Comparison of ENCODE assay signal across 8 cellular contexts in genomic region chr5:50969207-50970145, GRCh38.
DNase-seq lines count a peak whose midpoint lies in the region; ATAC-seq and TF ChIP-seq lines count a peak whose summit lies in the region.

No MANE protein-coding gene starts in this region.

- CTCF ChIA-PET in WTC11 (lab: Charles Lee): interaction anchor here (0.6 to 1.6 kb wide), 5 partner anchors 47 to 1038 kb away, joined by 3 to 6 read pairs (median 4); partner anchors contain the start of gene ISL1

- no peak for TF ChIP-seq CTCF in WTC11 (IDR thresholded peaks at IDR 0.05)

- peak; percentile 61 for DNase-seq in DMS53 (lab: John Stamatoyannopoulos, UW)
- no peak for DNase-seq in DMS53 treated with DMSO at 0.1 percent for 48 hours (lab: John Stamatoyannopoulos, UW; ENCODE audit: unreplicated experiment)
- DNase-seq in WTC11 (ENCODE audit: low spot score): peak; percentile 38
- DNase-seq in islet precursor cell: peak; percentile 65
- no peak for DNase-seq in stimulated activated naive B cell treated with anti-CD40 and anti-IgM and Interleukin-4, amounts not matched to agents 10 μg/mL and 1 μg/mL and 100 μg/mL, for 72 hours
- DNase-seq in activated CD8-positive, alpha-beta memory T cell treated with anti-CD3 and anti-CD28 coated beads for 24 hours: no peak
- DNase-seq in activated effector memory CD4-positive, alpha-beta T cell treated with Interleukin-2 at 50 U/mL for 16 hours: no peak

- H3K4me1 Mint-ChIP-seq in WTC11: peaks cover 50% of the 10 kb centered on the region
- peaks cover 30 to 51% of the 10 kb centered on the region in 2 donors for H3K4me1 Mint-ChIP-seq in stimulated activated naive B cell treated with anti-CD40 and anti-IgM and Interleukin-4, amounts not matched to agents 10 μg/mL and 1 μg/mL and 100 μg/mL, for 72 hours

- H3K27ac Mint-ChIP-seq in WTC11: no peak overlapping the region
- H3K27ac Mint-ChIP-seq in stimulated activated naive B cell treated with anti-CD40 and anti-IgM and Interleukin-4, amounts not matched to agents 10 μg/mL and 1 μg/mL and 100 μg/mL, for 72 hours: no peak overlapping the region

- no peaks in the 10 kb centered on the region for H3K9me3 Mint-ChIP-seq in WTC11
- no peaks in the 10 kb centered on the region for H3K9me3 Mint-ChIP-seq in stimulated activated naive B cell treated with anti-CD40 and anti-IgM and Interleukin-4, amounts not matched to agents 10 μg/mL and 1 μg/mL and 100 μg/mL, for 72 hours

- peaks cover 85% of the 10 kb centered on the region for H3K27me3 Mint-ChIP-seq in WTC11 (ENCODE audit: low read depth)
- peaks cover 55 to 64% of the 10 kb centered on the region in 2 donors for H3K27me3 Mint-ChIP-seq in stimulated activated naive B cell treated with anti-CD40 and anti-IgM and Interleukin-4, amounts not matched to agents 10 μg/mL and 1 μg/mL and 100 μg/mL, for 72 hours

- POLR2A ChIA-PET in WTC11 (lab: Charles Lee): interaction anchor here (0.6 kb wide), 1 partner anchor 413 kb away, joined by 3 read pairs; no protein-coding TSS in a partner anchor

- peak; percentile 40 for ATAC-seq in WTC11
- ATAC-seq in stimulated activated naive B cell treated with anti-CD40 and anti-IgM and Interleukin-4, amounts not matched to agents 10 μg/mL and 1 μg/mL and 100 μg/mL, for 72 hours (replicated peaks): no peak
- ATAC-seq in HG03095 (IDR thresholded peaks at IDR 0.05; ENCODE audit: unreplicated experiment): no peak

- H3K4me3 Mint-ChIP-seq in WTC11: peak overlapping the region; percentile 81
- peak overlapping the region; percentile 67 to 73 for H3K4me3 Mint-ChIP-seq in stimulated activated naive B cell treated with anti-CD40 and anti-IgM and Interleukin-4, amounts not matched to agents 10 μg/mL and 1 μg/mL and 100 μg/mL, for 72 hours

- H3K36me3 Mint-ChIP-seq in WTC11: no peaks in the 10 kb centered on the region
- no peaks in the 10 kb centered on the region for H3K36me3 Mint-ChIP-seq in stimulated activated naive B cell treated with anti-CD40 and anti-IgM and Interleukin-4, amounts not matched to agents 10 μg/mL and 1 μg/mL and 100 μg/mL, for 72 hours

TF ChIP-seq in WTC11, 78 proteins besides CTCF, POLR2A, EP300 and RAD21:
- TF ChIP-seq CBFB (CRISPR knock-in tag; IDR thresholded peaks at IDR 0.05; ENCODE audit: low read depth): no peak
- no peak for TF ChIP-seq ZNF671 (CRISPR knock-in tag; IDR thresholded peaks at IDR 0.05)
- TF ChIP-seq SP1 (CRISPR knock-in tag; conservative IDR thresholded peaks at IDR 0.05): 0 out of 2 replicates have a peak, but pooled peaks have one; percentile 24
- TF ChIP-seq FOXP1 (CRISPR knock-in tag; IDR thresholded peaks at IDR 0.05; ENCODE audit: borderline replicate concordance): 0 out of 2 replicates have a peak, but pooled peaks have one; percentile 33

Comparison
In these comparisons a context has a peak if more than half of its experiments do, and no peak if none do; other contexts are left out.
1. DNase-seq: peak in DMS53 (single experiment), WTC11 (single experiment) and islet precursor cell (single experiment); none in DMS53 treated with DMSO at 0.1 percent for 48 hours (single experiment), stimulated activated naive B cell treated with anti-CD40 and anti-IgM and Interleukin-4, amounts not matched to agents 10 μg/mL and 1 μg/mL and 100 μg/mL, for 72 hours (single experiment), activated CD8-positive, alpha-beta memory T cell treated with anti-CD3 and anti-CD28 coated beads for 24 hours (single experiment) and activated effector memory CD4-positive, alpha-beta T cell treated with Interleukin-2 at 50 U/mL for 16 hours (single experiment).